In the genomic region with DNA sequence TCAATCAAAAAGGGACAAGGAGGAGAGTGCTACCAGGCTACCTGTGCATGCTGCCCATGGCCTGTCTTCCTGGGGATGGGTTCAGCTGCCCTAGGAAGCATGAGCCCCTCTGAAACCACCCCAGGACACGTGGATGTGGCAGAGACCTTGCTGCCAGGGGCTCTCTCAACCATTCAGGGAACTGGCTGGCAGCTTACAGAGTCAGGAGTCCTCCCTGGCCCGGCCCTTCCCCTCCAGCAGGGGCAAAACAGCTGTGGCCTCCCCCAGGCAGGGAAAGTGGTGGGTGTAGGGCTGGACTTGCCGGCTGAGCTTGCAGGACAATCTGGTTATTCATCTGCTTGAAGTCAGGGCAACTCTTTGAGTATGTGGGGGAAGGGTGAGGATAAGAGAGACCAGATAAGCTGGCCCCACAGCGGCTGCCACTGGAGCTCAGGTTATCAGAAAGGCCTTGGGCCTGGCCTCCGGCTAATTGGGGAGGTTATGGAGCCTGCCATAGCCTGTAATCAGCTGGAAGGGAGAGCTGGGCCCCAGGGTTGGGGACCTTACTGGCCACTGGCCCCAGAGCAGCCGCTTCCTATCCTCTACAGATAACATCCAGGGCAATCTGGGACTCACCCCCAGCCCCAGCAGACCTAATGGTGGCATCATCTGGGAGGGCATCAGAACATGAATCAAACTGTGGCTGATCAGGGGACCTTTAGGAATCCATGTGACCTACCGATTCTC, we compare ENCODE assay signal across 1 cellular context.
TF ChIP-seq lines count a peak whose summit lies in the region.

No MANE protein-coding gene starts in this region.

TF ChIP-seq in HepG2, 621 proteins besides CTCF, POLR2A, EP300 and RAD21 (continued from another document):
- TF ChIP-seq, protein P1, sequence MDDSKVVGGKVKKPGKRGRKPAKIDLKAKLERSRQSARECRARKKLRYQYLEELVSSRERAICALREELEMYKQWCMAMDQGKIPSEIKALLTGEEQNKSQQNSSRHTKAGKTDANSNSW (CRISPR knock-in tag; IDR thresholded peaks at IDR 0.05; ENCODE audit: borderline replicate concordance), result no peak
- TF ChIP-seq E2F2 (CRISPR knock-in tag; IDR thresholded peaks at IDR 0.05; ENCODE audit: borderline replicate concordance) (no peak), KAT8 (CRISPR knock-in tag; IDR thresholded peaks at IDR 0.05) (peak; percentile 80), TFDP1 (CRISPR knock-in tag; IDR thresholded peaks at IDR 0.05; ENCODE audit: borderline replicate concordance) (0 out of 2 replicates have a peak, but pooled peaks have one; percentile 39), MIER3 (CRISPR knock-in tag; IDR thresholded peaks at IDR 0.05; ENCODE audit: borderline replicate concordance) (peak; percentile 42; the same call in 1 of the 2 replicates), NCOA5 (CRISPR knock-in tag; IDR thresholded peaks at IDR 0.05) (no peak), PPARG (CRISPR knock-in tag; conservative IDR thresholded peaks at IDR 0.05) (peak; percentile 96), NFATC3 (CRISPR knock-in tag; IDR thresholded peaks at IDR 0.05) (no peak), RBFOX2 (IDR thresholded peaks at IDR 0.05; ENCODE audit: low read depth, low read length) (no peak; the same call in 1 of the 2 replicates)
- TF ChIP-seq, protein P2, sequence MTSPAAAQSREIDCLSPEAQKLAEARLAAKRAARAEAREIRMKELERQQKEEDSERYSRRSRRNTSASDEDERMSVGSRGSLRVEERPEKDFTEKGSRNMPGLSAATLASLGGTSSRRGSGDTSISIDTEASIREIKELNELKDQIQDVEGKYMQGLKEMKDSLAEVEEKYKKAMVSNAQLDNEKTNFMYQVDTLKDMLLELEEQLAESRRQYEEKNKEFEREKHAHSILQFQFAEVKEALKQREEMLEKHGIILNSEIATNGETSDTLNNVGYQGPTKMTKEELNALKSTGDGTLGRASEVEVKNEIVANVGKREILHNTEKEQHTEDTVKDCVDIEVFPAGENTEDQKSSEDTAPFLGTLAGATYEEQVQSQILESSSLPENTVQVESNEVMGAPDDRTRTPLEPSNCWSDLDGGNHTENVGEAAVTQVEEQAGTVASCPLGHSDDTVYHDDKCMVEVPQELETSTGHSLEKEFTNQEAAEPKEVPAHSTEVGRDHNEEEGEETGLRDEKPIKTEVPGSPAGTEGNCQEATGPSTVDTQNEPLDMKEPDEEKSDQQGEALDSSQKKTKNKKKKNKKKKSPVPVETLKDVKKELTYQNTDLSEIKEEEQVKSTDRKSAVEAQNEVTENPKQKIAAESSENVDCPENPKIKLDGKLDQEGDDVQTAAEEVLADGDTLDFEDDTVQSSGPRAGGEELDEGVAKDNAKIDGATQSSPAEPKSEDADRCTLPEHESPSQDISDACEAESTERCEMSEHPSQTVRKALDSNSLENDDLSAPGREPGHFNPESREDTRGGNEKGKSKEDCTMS (CRISPR knock-in tag; conservative IDR thresholded peaks at IDR 0.05), result no peak
- TF ChIP-seq, protein P3, sequence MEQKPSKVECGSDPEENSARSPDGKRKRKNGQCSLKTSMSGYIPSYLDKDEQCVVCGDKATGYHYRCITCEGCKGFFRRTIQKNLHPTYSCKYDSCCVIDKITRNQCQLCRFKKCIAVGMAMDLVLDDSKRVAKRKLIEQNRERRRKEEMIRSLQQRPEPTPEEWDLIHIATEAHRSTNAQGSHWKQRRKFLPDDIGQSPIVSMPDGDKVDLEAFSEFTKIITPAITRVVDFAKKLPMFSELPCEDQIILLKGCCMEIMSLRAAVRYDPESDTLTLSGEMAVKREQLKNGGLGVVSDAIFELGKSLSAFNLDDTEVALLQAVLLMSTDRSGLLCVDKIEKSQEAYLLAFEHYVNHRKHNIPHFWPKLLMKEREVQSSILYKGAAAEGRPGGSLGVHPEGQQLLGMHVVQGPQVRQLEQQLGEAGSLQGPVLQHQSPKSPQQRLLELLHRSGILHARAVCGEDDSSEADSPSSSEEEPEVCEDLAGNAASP (CRISPR knock-in tag; IDR thresholded peaks at IDR 0.05; ENCODE audit: borderline replicate concordance), result peak; percentile 55; the same call in 1 of the 2 replicates
TF ChIP-seq in HepG2: peak in this region for 240.
